Comparison of ENCODE assay signal across 8 cellular contexts in genomic region chr17:72030067-72030899, GRCh38.
A peak's percentile ranks its signal among the peaks of the same experiment; 100 is the strongest.
DNase-seq lines count a peak whose midpoint lies in the region; ATAC-seq, FAIRE-seq and TF ChIP-seq lines count a peak whose summit lies in the region.

No MANE protein-coding gene starts in this region.

- peak overlapping the region; percentile 84 for H3K4me2 ChIP-seq in DOHH2 (ENCODE audit: low read length)

- WGBS in ectodermal cell, 2 experiments = 3% methylated on average over 20 to 22 of the region's 22 CpGs

- H3K27me3 ChIP-seq in DOHH2 (ENCODE audit: control insufficient read depth, low read length) = no peaks in the 10 kb centered on the region
- no peaks in the 10 kb centered on the region for H3K27me3 ChIP-seq in ectodermal cell (ENCODE audit: control insufficient read depth, insufficient read depth, low read length, poor library complexity, severe bottlenecking)
- peaks cover 9% of the 10 kb centered on the region for H3K27me3 ChIP-seq in lower lobe of right lung (ENCODE audit: low read depth)

- intact Hi-C loops in lower lobe of right lung (cut with DNase I) = no loop called here

- no peaks in the 10 kb centered on the region for H3K9me3 ChIP-seq in DOHH2 (ENCODE audit: control insufficient read depth, insufficient read depth, low read length)
- H3K9me3 ChIP-seq in ectodermal cell (ENCODE audit: control insufficient read depth, low read length) = no peaks in the 10 kb centered on the region
- H3K9me3 ChIP-seq in lower lobe of right lung = no peaks in the 10 kb centered on the region

- no peak for FAIRE-seq in D721Med (lab: Jason Lieb, UNC)

- peaks cover 37% of the 10 kb centered on the region for H3K79me2 ChIP-seq in DOHH2 (ENCODE audit: control insufficient read depth, low read length)

- no peaks in the 10 kb centered on the region for H3K36me3 ChIP-seq in DOHH2 (ENCODE audit: control insufficient read depth, low read length)
- H3K36me3 ChIP-seq in ectodermal cell (ENCODE audit: control insufficient read depth, insufficient read depth, low read length) = no peaks in the 10 kb centered on the region
- H3K36me3 ChIP-seq in lower lobe of right lung = no peaks in the 10 kb centered on the region

- peak; percentile 82 for ATAC-seq in GM19395 (IDR thresholded peaks at IDR 0.05; ENCODE audit: unreplicated experiment)
- ATAC-seq in HG03439 (IDR thresholded peaks at IDR 0.05; ENCODE audit: unreplicated experiment) = peak; percentile 70
- peak; percentile 68 to 72 for ATAC-seq in lower lobe of right lung

- H3K4me1 ChIP-seq in DOHH2 (ENCODE audit: control insufficient read depth, low read length) = peaks cover 90% of the 10 kb centered on the region
- H3K4me1 ChIP-seq in ectodermal cell (ENCODE audit: control insufficient read depth, insufficient read depth, low read length) = peaks cover 15% of the 10 kb centered on the region
- H3K4me1 ChIP-seq in lower lobe of right lung = peaks cover 10% of the 10 kb centered on the region

- no peaks in the 10 kb centered on the region for H3K9me2 ChIP-seq in DOHH2 (replicated peaks; ENCODE audit: control insufficient read depth, low read length)

- TF ChIP-seq CTCF in DOHH2 (IDR thresholded peaks at IDR 0.05; ENCODE audit: low read depth, low read length, poor library complexity, severe bottlenecking) (peak; percentile 59), lower lobe of right lung (IDR thresholded peaks at IDR 0.05) (no peak), D721Med (IDR thresholded peaks at IDR 0.05; ENCODE audit: insufficient read depth, missing control alignments) (no peak)

- no peaks in the 10 kb centered on the region for H4K20me1 ChIP-seq in DOHH2 (ENCODE audit: control insufficient read depth, insufficient read depth, low read depth, low read length)

- DNase-seq in SK-N-DZ (ENCODE audit: low spot score) (peak; percentile 13), lower lobe of right lung (peak; percentile 41), stromal cell of bone marrow (ENCODE audit: low read depth) (peak; percentile 41), D721Med (ENCODE audit: insufficient read length, low spot score) (no peak)

- H3K27ac ChIP-seq in DOHH2 (ENCODE audit: low read depth, low read length) (peak overlapping the region; percentile 95), ectodermal cell (ENCODE audit: insufficient read depth, low read depth, low read length, poor library complexity, severe bottlenecking) (peak overlapping the region; percentile 60), lower lobe of right lung (no peak overlapping the region)

- H3F3A ChIP-seq in DOHH2 (ENCODE audit: control insufficient read depth, insufficient read depth) = peaks cover 46% of the 10 kb centered on the region

- peak overlapping the region; percentile 83 for H3K4me3 ChIP-seq in DOHH2 (ENCODE audit: low read length)
- peak overlapping the region; percentile 35 for H3K4me3 ChIP-seq in ectodermal cell (ENCODE audit: insufficient read depth, low read depth, low read length)
- H3K4me3 ChIP-seq in lower lobe of right lung = peak overlapping the region; percentile 45
